1 cellular context compared by ENCODE assay signal in genomic region chr6:72466971-72467566, GRCh38.
TF ChIP-seq lines count a peak whose summit lies in the region.

No MANE protein-coding gene starts in this region.

TF ChIP-seq in SK-N-SH treated with all-trans-retinoic acid at 6 μM for 48 hours, 23 proteins besides CTCF, POLR2A, EP300 and RAD21 (continued from another document):
- no peak for TF ChIP-seq ZNF70 (CRISPR knock-in tag; IDR thresholded peaks at IDR 0.05)
